Comparison of ENCODE assay signal across 1 cellular context in the genomic region with DNA sequence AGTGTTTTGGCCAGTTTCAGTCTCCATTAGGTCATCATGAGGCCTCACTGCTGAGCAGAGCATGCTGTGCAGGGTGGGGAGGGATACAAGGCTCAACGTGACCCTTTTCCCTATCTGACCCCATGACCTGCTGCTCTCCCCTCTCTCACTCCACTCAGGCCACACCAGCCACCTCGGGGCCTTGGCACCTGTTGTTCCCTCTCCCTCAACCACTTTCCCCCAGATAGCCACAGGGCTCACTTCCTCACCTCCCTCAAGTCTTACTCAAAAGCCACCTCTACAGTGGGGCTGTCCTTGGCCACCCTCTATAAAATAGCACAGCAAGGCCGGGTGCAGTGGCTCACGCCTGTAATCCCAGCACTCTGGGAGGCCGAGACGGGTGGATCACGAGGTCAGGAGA.
TF ChIP-seq lines count a peak whose summit lies in the region.

No MANE protein-coding gene starts in this region.

TF ChIP-seq in IMR-90, 13 proteins besides CTCF, POLR2A, EP300 and RAD21:
- TF ChIP-seq, protein P1, sequence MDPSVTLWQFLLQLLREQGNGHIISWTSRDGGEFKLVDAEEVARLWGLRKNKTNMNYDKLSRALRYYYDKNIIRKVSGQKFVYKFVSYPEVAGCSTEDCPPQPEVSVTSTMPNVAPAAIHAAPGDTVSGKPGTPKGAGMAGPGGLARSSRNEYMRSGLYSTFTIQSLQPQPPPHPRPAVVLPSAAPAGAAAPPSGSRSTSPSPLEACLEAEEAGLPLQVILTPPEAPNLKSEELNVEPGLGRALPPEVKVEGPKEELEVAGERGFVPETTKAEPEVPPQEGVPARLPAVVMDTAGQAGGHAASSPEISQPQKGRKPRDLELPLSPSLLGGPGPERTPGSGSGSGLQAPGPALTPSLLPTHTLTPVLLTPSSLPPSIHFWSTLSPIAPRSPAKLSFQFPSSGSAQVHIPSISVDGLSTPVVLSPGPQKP (IDR thresholded peaks at IDR 0.05; ENCODE audit: borderline replicate concordance, low read depth, low read length) = no peak
- TF ChIP-seq SMC3 (IDR thresholded peaks at IDR 0.05; ENCODE audit: low read depth, low read length) = no peak
- no peak for TF ChIP-seq RCOR1 (IDR thresholded peaks at IDR 0.05; ENCODE audit: insufficient replicate concordance, low read length)
- no peak for TF ChIP-seq MAFK (IDR thresholded peaks at IDR 0.05; ENCODE audit: low read depth, low read length)
- TF ChIP-seq, protein P2, sequence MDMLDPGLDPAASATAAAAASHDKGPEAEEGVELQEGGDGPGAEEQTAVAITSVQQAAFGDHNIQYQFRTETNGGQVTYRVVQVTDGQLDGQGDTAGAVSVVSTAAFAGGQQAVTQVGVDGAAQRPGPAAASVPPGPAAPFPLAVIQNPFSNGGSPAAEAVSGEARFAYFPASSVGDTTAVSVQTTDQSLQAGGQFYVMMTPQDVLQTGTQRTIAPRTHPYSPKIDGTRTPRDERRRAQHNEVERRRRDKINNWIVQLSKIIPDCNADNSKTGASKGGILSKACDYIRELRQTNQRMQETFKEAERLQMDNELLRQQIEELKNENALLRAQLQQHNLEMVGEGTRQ (IDR thresholded peaks at IDR 0.05; ENCODE audit: low read depth, low read length) = no peak
- TF ChIP-seq FOS (IDR thresholded peaks at IDR 0.05; ENCODE audit: low read depth, low read length) = no peak
- no peak for TF ChIP-seq RFX5 (IDR thresholded peaks at IDR 0.05; ENCODE audit: low read depth, low read length)
- TF ChIP-seq MXI1 (IDR thresholded peaks at IDR 0.05; ENCODE audit: borderline replicate concordance, low read depth, low read length) = no peak
- TF ChIP-seq BHLHE40 (IDR thresholded peaks at IDR 0.05; ENCODE audit: low read depth, low read length) = no peak
- TF ChIP-seq CEBPB (IDR thresholded peaks at IDR 0.05; ENCODE audit: low read depth, low read length) = no peak
- no peak for TF ChIP-seq CHD1 (IDR thresholded peaks at IDR 0.05; ENCODE audit: low read depth, low read length)
- no peak for TF ChIP-seq MAZ (IDR thresholded peaks at IDR 0.05; ENCODE audit: borderline replicate concordance, low read depth, low read length)
- TF ChIP-seq NFE2L2 (IDR thresholded peaks at IDR 0.05; ENCODE audit: low read depth, low read length) = no peak
